ENCODE assay signal across 8 cellular contexts in genomic region chr1:19468397-19468956, GRCh38. TPM values are rescaled to one million over a fixed set of nuclear protein-coding genes. Genes with fewer than 3 reads are reported as not detected.
A peak's percentile ranks its signal among the peaks of the same experiment; 100 is the strongest.
DNase-seq lines count a peak whose midpoint lies in the region; ATAC-seq, FAIRE-seq and TF ChIP-seq lines count a peak whose summit lies in the region.

No MANE protein-coding gene starts in this region.

- H3K4me1 ChIP-seq in naive thymus-derived CD4-positive, alpha-beta T cell (ENCODE audit: control insufficient read depth in 2 of 2, insufficient read depth in 2 of 2, low read length in 2 of 2), result peaks cover 81 to 92% of the 10 kb centered on the region in 2 donors
- H3K4me1 ChIP-seq in urinary bladder (ENCODE audit: insufficient read depth), result peaks cover 7% of the 10 kb centered on the region

- peak overlapping the region; percentile 76 for H3K4me3 Mint-ChIP-seq in T-helper 2 cell treated with Interferon-gamma antibody and Interleukin-4, amounts not matched to agents 5 μg/mL and 100 μg/mL, for 36 hours
- peak overlapping the region; percentile 67 to 84 (median 80) for H3K4me3 Mint-ChIP-seq in naive thymus-derived CD4-positive, alpha-beta T cell

- CTCF ChIA-PET in naive thymus-derived CD4-positive, alpha-beta T cell (lab: Charles Lee), result interaction anchor here (0.8 to 1.3 kb wide), 8 partner anchors 8 to 113 kb away, joined by 3 to 11 read pairs (median 3); no protein-coding TSS in a partner anchor
- CTCF ChIA-PET in HEK293T (lab: Yijun Ruan, JAX), result interaction anchor here (1.0 kb wide), 1 partner anchor 19 kb away, joined by 3 read pairs; no protein-coding TSS in a partner anchor

- H3K4me3 ChIP-seq in bronchial epithelial cell (ENCODE audit: low read depth, low read length) (no peak overlapping the region), urinary bladder (ENCODE audit: low read depth, low read length) (no peak overlapping the region)
- peak overlapping the region; percentile 32 for H3K4me3 ChIP-seq in naive thymus-derived CD4-positive, alpha-beta T cell (ENCODE audit: low read length)

- peak; percentile 60 for ATAC-seq in HG02938 (IDR thresholded peaks at IDR 0.05; ENCODE audit: unreplicated experiment)
- peak; percentile 92 for ATAC-seq in naive thymus-derived CD4-positive, alpha-beta T cell

- H3K27me3 ChIP-seq in bronchial epithelial cell (ENCODE audit: control insufficient read depth, insufficient read depth, low read length), result no peaks in the 10 kb centered on the region
- no peaks in the 10 kb centered on the region for H3K27me3 ChIP-seq in naive thymus-derived CD4-positive, alpha-beta T cell (ENCODE audit: control insufficient read depth in 2 of 2, insufficient read depth in 2 of 2, low read length in 2 of 2)

- POLR2A ChIA-PET in naive thymus-derived CD4-positive, alpha-beta T cell (lab: Charles Lee), result interaction anchor here (0.7 to 21.6 kb wide), 9 partner anchors 11 to 129 kb away, joined by 3 to 492 read pairs (median 6); partner anchors contain the start of gene CAPZB
- POLR2A ChIA-PET in HEK293T (lab: Yijun Ruan, JAX), result no interaction called here

- peaks cover 62% of the 10 kb centered on the region for H3K36me3 Mint-ChIP-seq in T-helper 2 cell treated with Interferon-gamma antibody and Interleukin-4, amounts not matched to agents 5 μg/mL and 100 μg/mL, for 36 hours (ENCODE audit: low read depth)
- H3K36me3 Mint-ChIP-seq in naive thymus-derived CD4-positive, alpha-beta T cell, result peaks cover 0 to 35% (median 17%) of the 10 kb centered on the region in 5 donors

- 70% methylated on average over 15 of the region's 15 CpGs for WGBS in urinary bladder

- no peaks in the 10 kb centered on the region for H3K27me3 Mint-ChIP-seq in T-helper 2 cell treated with Interferon-gamma antibody and Interleukin-4, amounts not matched to agents 5 μg/mL and 100 μg/mL, for 36 hours (ENCODE audit: low read depth)
- H3K27me3 Mint-ChIP-seq in naive thymus-derived CD4-positive, alpha-beta T cell, result no peaks in the 10 kb centered on the region

- no peaks in the 10 kb centered on the region for H3K9me3 ChIP-seq in naive thymus-derived CD4-positive, alpha-beta T cell (ENCODE audit: control insufficient read depth in 2 of 3, low read length in 3 of 3)

- intact Hi-C loops in naive thymus-derived CD4-positive, alpha-beta T cell (cut with micrococcal nuclease), result loop anchor here in 1 of 2 donors (1.0 kb wide), 1 partner anchor 9 kb away; no protein-coding TSS in a partner anchor

- H3K4me1 Mint-ChIP-seq in T-helper 2 cell treated with Interferon-gamma antibody and Interleukin-4, amounts not matched to agents 5 μg/mL and 100 μg/mL, for 36 hours (ENCODE audit: low read depth), result peaks cover 83% of the 10 kb centered on the region
- H3K4me1 Mint-ChIP-seq in naive thymus-derived CD4-positive, alpha-beta T cell, result peaks cover 56 to 99% (median 94%) of the 10 kb centered on the region in 7 donors

- no peak for TF ChIP-seq CTCF in bronchial epithelial cell (IDR thresholded peaks at IDR 0.05; ENCODE audit: insufficient read depth, low read length, severe bottlenecking)

- FAIRE-seq in bronchial epithelial cell (lab: Jason Lieb, UNC), result no peak

- peak overlapping the region; percentile 73 for H3K27ac ChIP-seq in naive thymus-derived CD4-positive, alpha-beta T cell (ENCODE audit: low read depth, low read length)
- H3K27ac ChIP-seq in urinary bladder (ENCODE audit: low read depth), result peak overlapping the region; percentile 60

- peak; percentile 18 for DNase-seq in DMS153 treated with DMSO at 0.1 percent for 48 hours (lab: John Stamatoyannopoulos, UW; ENCODE audit: unreplicated experiment)
- peak; percentile 55 for DNase-seq in T-helper 2 cell treated with Interferon-gamma antibody and Interleukin-4, amounts not matched to agents 5 μg/mL and 100 μg/mL, for 36 hours (ENCODE audit: low spot score)
- peak; percentile 70 for DNase-seq in bronchial epithelial cell (ENCODE audit: low read depth)
- DNase-seq in naive thymus-derived CD4-positive, alpha-beta T cell, result peak in 8 of 9 donors; percentile 54 to 79 (median 70)
- DNase-seq in HEK293T (ENCODE audit: extremely low spot score), result no peak
- DNase-seq in retina, result no peak

- H3K36me3 ChIP-seq in bronchial epithelial cell (ENCODE audit: control insufficient read depth, insufficient read depth, low read length) (peaks cover 1% of the 10 kb centered on the region), urinary bladder (ENCODE audit: insufficient read depth) (no peaks in the 10 kb centered on the region)
- H3K36me3 ChIP-seq in naive thymus-derived CD4-positive, alpha-beta T cell (ENCODE audit: control insufficient read depth in 2 of 3, insufficient read depth in 3 of 3, low read length in 3 of 3), result peaks cover 0 to 11% (median 3%) of the 10 kb centered on the region in 3 experiments

- H3K27ac Mint-ChIP-seq in T-helper 2 cell treated with Interferon-gamma antibody and Interleukin-4, amounts not matched to agents 5 μg/mL and 100 μg/mL, for 36 hours, result peak overlapping the region; percentile 92
- H3K27ac Mint-ChIP-seq in naive thymus-derived CD4-positive, alpha-beta T cell, result peak overlapping the region; percentile 87 to 97 (median 94)

- no peaks in the 10 kb centered on the region for H3K9me3 Mint-ChIP-seq in T-helper 2 cell treated with Interferon-gamma antibody and Interleukin-4, amounts not matched to agents 5 μg/mL and 100 μg/mL, for 36 hours
- peaks cover 0 to 2% (median 0%) of the 10 kb centered on the region in 11 donors for H3K9me3 Mint-ChIP-seq in naive thymus-derived CD4-positive, alpha-beta T cell

TF ChIP-seq in HEK293T, 16 proteins besides CTCF, POLR2A, EP300 and RAD21:
- TF ChIP-seq PKNOX1 (IDR thresholded peaks at IDR 0.05) (no peak), LEF1 (IDR thresholded peaks at IDR 0.05; ENCODE audit: borderline replicate concordance) (no peak), SP1 (IDR thresholded peaks at IDR 0.05) (no peak)

RNA-seq across cellular contexts. Expression of gene CAPZB, which starts 16.9 kb away (rescaled TPM):
- total RNA-seq in bronchial epithelial cell (73.5 and 100 TPM in 2 replicates), urinary bladder (77.1 TPM)
- total RNA-seq in naive thymus-derived CD4-positive, alpha-beta T cell, result 100 to 1,000 TPM; 216 to 519 (median 264) TPM
- polyA plus RNA-seq in naive thymus-derived CD4-positive, alpha-beta T cell, result 100 to 1,000 TPM; 522 to 559 TPM
- 372 TPM for polyA plus RNA-seq in urinary bladder

Comparison
In these comparisons a context has a peak if more than half of its experiments do, and no peak if none do; other contexts are left out.
1. DNase-seq: peak in DMS153 treated with DMSO at 0.1 percent for 48 hours (single experiment), T-helper 2 cell treated with Interferon-gamma antibody and Interleukin-4, amounts not matched to agents 5 μg/mL and 100 μg/mL, for 36 hours (single experiment), bronchial epithelial cell (single experiment) and naive thymus-derived CD4-positive, alpha-beta T cell (8 of 9); none in HEK293T (single experiment) and retina (single experiment).